8 cellular contexts compared by ENCODE assay signal in the genomic region with DNA sequence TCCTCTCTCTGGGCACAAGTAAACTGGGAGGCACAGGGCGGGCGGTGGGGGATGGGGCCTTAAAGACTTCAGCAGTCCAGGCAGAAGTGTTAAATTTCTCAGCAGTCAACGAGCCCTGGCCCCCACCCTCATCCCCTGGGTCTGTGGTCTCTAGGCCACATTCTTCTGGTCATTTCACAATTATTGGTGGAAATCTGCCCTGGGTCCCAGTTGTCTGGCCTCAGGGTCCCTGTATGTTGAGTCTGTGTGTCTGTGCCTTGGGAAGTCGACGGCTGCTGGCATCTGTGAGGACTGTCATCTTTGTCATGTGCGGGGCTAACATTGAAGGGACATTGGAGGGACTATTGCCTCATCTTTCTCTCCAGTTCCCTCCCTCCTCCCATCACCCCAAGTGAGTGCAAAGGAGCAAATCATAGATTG. TPM values are rescaled to one million over a fixed set of nuclear protein-coding genes. Genes with fewer than 3 reads are reported as not detected.
DNase-seq lines count a peak whose midpoint lies in the region; ATAC-seq and TF ChIP-seq lines count a peak whose summit lies in the region.

No MANE protein-coding gene starts in this region.

- no peaks in the 10 kb centered on the region for H3K9me3 ChIP-seq in cardiac muscle cell (ENCODE audit: low read depth)
- no peaks in the 10 kb centered on the region for H3K9me3 ChIP-seq in muscle layer of duodenum (ENCODE audit: control insufficient read depth in 1 of 2, low read length in 2 of 2)
- H3K9me3 ChIP-seq in uterus = no peaks in the 10 kb centered on the region
- no peaks in the 10 kb centered on the region for H3K9me3 ChIP-seq in right lobe of liver

- peaks cover 15% of the 10 kb centered on the region for H3K36me3 Mint-ChIP-seq in brain

- H3K4me3 ChIP-seq in cardiac muscle cell = peak overlapping the region; percentile 99
- peak overlapping the region; percentile 49 to 93 for H3K4me3 ChIP-seq in muscle layer of duodenum (ENCODE audit: low read depth in 1 of 2, low read length in 2 of 2)
- peak overlapping the region; percentile 58 to 92 for H3K4me3 ChIP-seq in uterus
- no peak overlapping the region for H3K4me3 ChIP-seq in right lobe of liver

- peaks cover 20% of the 10 kb centered on the region for H3K27me3 Mint-ChIP-seq in brain

- H3K27me3 ChIP-seq in cardiac muscle cell (no peaks in the 10 kb centered on the region), muscle layer of duodenum (ENCODE audit: low read depth, low read length) (no peaks in the 10 kb centered on the region), uterus (no peaks in the 10 kb centered on the region), right lobe of liver (no peaks in the 10 kb centered on the region)

- intact Hi-C loops in cardiac septum (cut with DNase I) = loop anchor here (2.0 to 10.0 kb wide), 2 partner anchors 46 to 164 kb away; partner anchors contain the start of gene CD82
- intact Hi-C loops in uterus (cut with DNase I; ENCODE audit: low total_unique reads) = loop anchor here (5.0 kb wide), 1 partner anchor 164 kb away; no protein-coding TSS in a partner anchor
- intact Hi-C loops in right lobe of liver (cut with DNase I) = loop anchor here in 1 of 2 donors (10.0 kb wide), 1 partner anchor 186 kb away; no protein-coding TSS in a partner anchor

- peaks cover 0 to 5% (median 0%) of the 10 kb centered on the region in 5 experiments for H3K9me3 Mint-ChIP-seq in brain

- TF ChIP-seq CTCF in cardiac muscle cell (IDR thresholded peaks at IDR 0.05; ENCODE audit: low read depth, low read length) (no peak), brain (conservative IDR thresholded peaks at IDR 0.05) (no peak), uterus (IDR thresholded peaks at IDR 0.05) (no peak), right lobe of liver (IDR thresholded peaks at IDR 0.05) (no peak)

- H3K36me3 ChIP-seq in cardiac muscle cell (no peaks in the 10 kb centered on the region), muscle layer of duodenum (ENCODE audit: control insufficient read depth in 1 of 2, insufficient read depth in 2 of 2, low read length in 2 of 2) (no peaks in the 10 kb centered on the region), uterus (no peaks in the 10 kb centered on the region), right lobe of liver (no peaks in the 10 kb centered on the region)

- TF ChIP-seq POLR2A in uterus (IDR thresholded peaks at IDR 0.05) (no peak), right lobe of liver (IDR thresholded peaks at IDR 0.05) (no peak)

- H3K27ac Mint-ChIP-seq in brain = peak overlapping the region; percentile 56 to 97 (median 89)

- 30% methylated on average over 2 of the region's 6 CpGs for WGBS in right lobe of liver (ENCODE audit: insufficient coverage, low coverage, low lambda C conversion rate, missing lambda C conversion rate)

- H3K4me1 ChIP-seq in cardiac muscle cell (ENCODE audit: low read depth) (peaks cover 57% of the 10 kb centered on the region), muscle layer of duodenum (ENCODE audit: control insufficient read depth in 1 of 2, insufficient read depth in 2 of 2, low read length in 2 of 2) (peaks cover 0 to 42% of the 10 kb centered on the region in 2 donors), uterus (peaks cover 0 to 3% of the 10 kb centered on the region in 2 donors), right lobe of liver (peaks cover 0 to 7% (median 0%) of the 10 kb centered on the region in 4 donors)

- H3K4me3 Mint-ChIP-seq in brain = peak overlapping the region; percentile 85 to 98 (median 88)

- H3K27ac ChIP-seq in cardiac muscle cell (no peak overlapping the region), muscle layer of duodenum (ENCODE audit: low read length) (peak overlapping the region; percentile 52), uterus (peak overlapping the region; percentile 89 to 91), right lobe of liver (no peak overlapping the region)

- no peak for ATAC-seq in right lobe of liver

- DNase-seq in cardiac muscle cell (ENCODE audit: low read depth in 1 of 2, low spot score in 1 of 2) (no peak), cardiac septum (ENCODE audit: low spot score) (no peak), uterus (no peak), right lobe of liver (no peak), RPMI8226 (no peak)
- DNase-seq in activated CD4-positive, CD25-positive, alpha-beta regulatory T cell treated with anti-CD3 and anti-CD28 coated beads, Interleukin-2, amount 50 U/mL, for 72 hours = no peak

- H3K4me1 Mint-ChIP-seq in brain = peaks cover 74% of the 10 kb centered on the region

RNA-seq across cellular contexts. Expression of gene TSPAN18, which starts 1.7 kb away (rescaled TPM):
- 48.1 and 68.6 TPM in 2 replicates for total RNA-seq in cardiac muscle cell
- polyA plus RNA-seq in cardiac muscle cell = 82.8 and 122 TPM in 2 replicates
- 153 TPM for total RNA-seq in cardiac septum
- polyA plus RNA-seq in brain (ENCODE audit: insufficient read depth, low read depth, low replicate concordance) = 3.3 TPM
- total RNA-seq in uterus = 100 to 1,000 TPM in 1 of 4 donors, 10 to 100 TPM in 1, 1 to 10 TPM in 2; 1.2 to 117 (median 20.1) TPM
- 10 to 100 TPM in 1 of 6 experiments, 1 to 10 TPM in 5; 3.4 to 10.6 (median 5.3) TPM for total RNA-seq in right lobe of liver

Comparison
In these comparisons a context has a peak if more than half of its experiments do, and no peak if none do; other contexts are left out.
1. H3K27ac ChIP-seq: peak in muscle layer of duodenum (single experiment) and uterus (2 of 2); none in cardiac muscle cell (single experiment) and right lobe of liver (0 of 3).
2. H3K4me3 ChIP-seq: peak in cardiac muscle cell (single experiment), muscle layer of duodenum (2 of 2) and uterus (2 of 2); none in right lobe of liver (0 of 3).